Comparison of ENCODE assay signal across 8 cellular contexts in the genomic region with DNA sequence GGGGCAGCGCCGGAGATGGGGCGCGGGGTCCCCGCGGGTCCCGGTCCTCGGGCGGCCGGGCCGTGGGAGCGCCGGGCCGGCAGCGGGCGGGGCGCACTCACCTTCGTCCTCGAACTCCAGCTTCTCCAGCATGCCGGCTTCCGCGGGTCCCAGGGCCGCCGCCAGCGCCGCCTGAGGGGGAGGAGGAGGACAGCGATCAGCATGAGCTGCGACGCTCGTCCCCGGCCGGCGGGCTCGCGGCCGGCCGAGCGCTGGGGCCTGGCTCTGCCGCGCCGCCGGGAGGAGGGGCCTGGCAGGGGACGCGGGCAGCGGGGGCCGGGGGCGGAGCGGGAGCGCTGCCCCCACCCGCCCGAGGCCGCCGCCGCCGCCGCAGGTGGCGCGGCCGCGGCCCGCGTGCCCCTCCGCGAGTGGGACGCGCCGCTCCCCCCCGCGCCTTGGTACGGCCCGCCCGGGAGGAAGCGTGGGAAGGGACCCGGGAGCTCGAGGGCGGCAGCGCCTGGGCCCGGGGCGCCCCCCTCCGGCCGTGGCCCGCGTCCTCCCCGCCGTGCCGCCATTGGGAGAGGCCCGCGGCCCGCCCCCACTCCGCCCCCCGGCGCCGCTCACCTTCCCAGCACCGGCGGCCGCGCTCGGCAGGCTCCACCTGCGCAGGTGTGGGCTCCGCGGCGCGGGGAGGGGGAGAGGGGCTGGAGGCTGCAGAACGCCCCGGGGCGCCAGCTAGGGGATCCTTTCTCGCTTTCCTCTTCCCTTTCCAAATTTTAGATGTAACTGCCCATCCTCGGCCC.
A peak's percentile ranks its signal among the peaks of the same experiment; 100 is the strongest.
DNase-seq lines count a peak whose midpoint lies in the region; ATAC-seq, FAIRE-seq and TF ChIP-seq lines count a peak whose summit lies in the region.

No MANE protein-coding gene starts in this region.

- peak overlapping the region; percentile 45 for H2AFZ ChIP-seq in keratinocyte (ENCODE audit: control insufficient read depth, low read length)

- no peak for TF ChIP-seq EP300 in A549 (IDR thresholded peaks at IDR 0.05)

- TF ChIP-seq CTCF in A549 (IDR thresholded peaks at IDR 0.05) (peak; percentile 82), activated B cell treated with CpG ODN at 0.5 μM for 24 hours (IDR thresholded peaks at IDR 0.05) (no peak), cardiac fibroblast (IDR thresholded peaks at IDR 0.05; ENCODE audit: low read depth, low read length) (no peak), keratinocyte (optimal IDR thresholded peaks at IDR 0.05 in 1 of 3, IDR thresholded peaks at IDR 0.05 in 1 of 3, conservative IDR thresholded peaks at IDR 0.05 in 1 of 3; ENCODE audit: extremely low read depth in 1 of 3, insufficient read depth in 2 of 3, low read length in 3 of 3) (peak in 1 of 3 experiments; percentile 68)

- dilution Hi-C loops in keratinocyte (cut with MboI; ENCODE audit: extremely low pct_ligation_motif_present, low sequenced_read_pairs) = no loop called here

- no peaks in the 10 kb centered on the region for H3K36me3 ChIP-seq in keratinocyte (ENCODE audit: control insufficient read depth in 2 of 2, extremely low read depth in 1 of 2, insufficient read depth in 2 of 2, low read length in 2 of 2)

- H3K27ac ChIP-seq in A549 (peak overlapping the region; percentile 94), keratinocyte (ENCODE audit: control insufficient read depth, insufficient read depth, low read length) (peak overlapping the region; percentile 73)

- H3K4me2 ChIP-seq in A549 = peak overlapping the region; percentile 78
- H3K4me2 ChIP-seq in keratinocyte (ENCODE audit: control insufficient read depth, extremely low read depth, insufficient read depth, low read depth, low read length) = peak overlapping the region; percentile 72

- intact Hi-C loops in activated B cell treated with CpG ODN at 0.5 μM for 24 hours (cut with micrococcal nuclease) = loop anchor here (1.0 to 10.0 kb wide), 14 partner anchors 65 to 1125 kb away; partner anchors contain the start of genes ACTR3B, CHPF2, GALNT11 and KMT2C

- CTCF ChIA-PET in A549 (lab: Yijun Ruan, JAX) = interaction anchor here (0.6 to 14.2 kb wide), 54 partner anchors 8 to 279 kb away, joined by 3 to 173 read pairs (median 5); no protein-coding TSS in a partner anchor
- CTCF ChIA-PET in activated B cell treated with CpG ODN at 0.5 μM for 24 hours (lab: Charles Lee) = interaction anchor here (0.9 to 3.1 kb wide), 10 partner anchors 9 to 279 kb away, joined by 3 to 21 read pairs (median 3); partner anchors contain the start of gene RHEB

- ATAC-seq in A549 (peak; percentile 91), HG02943 (IDR thresholded peaks at IDR 0.05; ENCODE audit: low read depth, unreplicated experiment) (peak; percentile 63), activated B cell treated with CpG ODN at 0.5 μM for 24 hours (ENCODE audit: low read depth) (peak; percentile 76)

- H4K20me1 ChIP-seq in keratinocyte (ENCODE audit: control insufficient read depth, extremely low read depth, insufficient read depth, low read length) = no peaks in the 10 kb centered on the region

- H3K4me3 Mint-ChIP-seq in activated B cell treated with CpG ODN at 0.5 μM for 24 hours = peak overlapping the region; percentile 96

- H3K27me3 Mint-ChIP-seq in activated B cell treated with CpG ODN at 0.5 μM for 24 hours = no peaks in the 10 kb centered on the region

- H3K4me1 ChIP-seq in A549 = peaks cover 27% of the 10 kb centered on the region
- peaks cover 5% of the 10 kb centered on the region for H3K4me1 ChIP-seq in keratinocyte (ENCODE audit: control insufficient read depth, extremely low read depth, insufficient read depth, low read length)

- peaks cover 39% of the 10 kb centered on the region for H3K79me2 ChIP-seq in keratinocyte (ENCODE audit: control insufficient read depth, insufficient read depth, low read length)

- H3K4me1 Mint-ChIP-seq in activated B cell treated with CpG ODN at 0.5 μM for 24 hours = peaks cover 15% of the 10 kb centered on the region

- 8% methylated on average over 14 of the region's 108 CpGs for WGBS in A549 (ENCODE audit: missing lambda C conversion rate)

- no peaks in the 10 kb centered on the region for H3K27me3 ChIP-seq in keratinocyte (ENCODE audit: control insufficient read depth, extremely low read depth, insufficient read depth, low read length)

- peaks cover 7% of the 10 kb centered on the region for H3K36me3 Mint-ChIP-seq in activated B cell treated with CpG ODN at 0.5 μM for 24 hours (ENCODE audit: low read depth)

- H3K9me3 ChIP-seq in A549 (no peaks in the 10 kb centered on the region; the same call in 2 of the 3 replicates), keratinocyte (ENCODE audit: control insufficient read depth, low read depth, low read length) (no peaks in the 10 kb centered on the region)

- H3K4me3 ChIP-seq in A549 (peak overlapping the region; percentile 91), cardiac fibroblast (replicated peaks in 1 of 2; ENCODE audit: low read depth in 2 of 2, low read length in 2 of 2) (peak overlapping the region; percentile 77 to 80), keratinocyte (ENCODE audit: control insufficient read depth in 2 of 3, extremely low read depth in 1 of 3, insufficient read depth in 2 of 3, low read depth in 1 of 3, low read length in 3 of 3) (peak overlapping the region; percentile 56 to 94 (median 93))

- H3K9me3 Mint-ChIP-seq in activated B cell treated with CpG ODN at 0.5 μM for 24 hours = peaks cover 2% of the 10 kb centered on the region

- peak overlapping the region; percentile 98 for H3K27ac Mint-ChIP-seq in activated B cell treated with CpG ODN at 0.5 μM for 24 hours

- FAIRE-seq in A549 (lab: Jason Lieb, UNC) (no peak), GM18507 (lab: Jason Lieb, UNC) (no peak), keratinocyte (lab: Jason Lieb, UNC) (no peak)

- POLR2A ChIA-PET in A549 (lab: Yijun Ruan, JAX) (interaction anchor here (0.6 to 1.9 kb wide), 13 partner anchors 19 to 126 kb away, joined by 3 to 8 read pairs (median 4); no protein-coding TSS in a partner anchor), activated B cell treated with CpG ODN at 0.5 μM for 24 hours (lab: Charles Lee) (interaction anchor here (0.6 to 3.0 kb wide), 16 partner anchors 10 to 1283 kb away, joined by 3 to 34 read pairs (median 3); partner anchors contain the start of genes NUB1, PRKAG2 and RHEB)

- no peaks in the 10 kb centered on the region for H3K9me1 ChIP-seq in keratinocyte (ENCODE audit: control insufficient read depth, extremely low read depth, insufficient read depth, low read length)

- H3K9ac ChIP-seq in keratinocyte (ENCODE audit: control insufficient read depth, extremely low read depth, insufficient read depth, low read length) = peak overlapping the region; percentile 81

- peak; percentile 32 to 62; a peak in 4 of 5 replicates for TF ChIP-seq RAD21 in A549 (conservative IDR thresholded peaks at IDR 0.05 in 1 of 2, IDR thresholded peaks at IDR 0.05 in 1 of 2)

- DNase-seq in A549 (ENCODE audit: low read depth in 1 of 2, low spot score in 1 of 2) (peak; percentile 49 to 77), GM18507 (ENCODE audit: extremely low spot score, insufficient read length, low read depth) (peak; percentile 59), NCI-H2081 treated with DMSO at 0.1 percent for 48 hours (lab: John Stamatoyannopoulos, UW) (peak; percentile 46), activated B cell treated with CpG ODN at 0.5 μM for 24 hours (peak; percentile 93), cardiac fibroblast (ENCODE audit: low read depth in 2 of 2) (peak; percentile 68 to 89), keratinocyte (ENCODE audit: low read depth, low spot score) (no peak)
- DNase-seq in stimulated activated CD4-positive, alpha-beta T cell treated with anti-CD3 and anti-CD28 coated beads, Interleukin-15, amount 100 ng/mL, for 24 hours = peak; percentile 89

- peak; percentile 46 for TF ChIP-seq POLR2A in A549 (IDR thresholded peaks at IDR 0.05; ENCODE audit: low read length)

TF ChIP-seq in A549, 52 proteins besides CTCF, POLR2A, EP300 and RAD21 (continues in another document):
- TF ChIP-seq JUN (IDR thresholded peaks at IDR 0.05) (peak in 1 of 2 experiments; percentile 75; a peak in 3 of 5 replicates), MYC (IDR thresholded peaks at IDR 0.05; ENCODE audit: borderline replicate concordance, low read length) (peak; percentile 43; the same call in 1 of the 2 replicates)
- TF ChIP-seq, protein P1, sequence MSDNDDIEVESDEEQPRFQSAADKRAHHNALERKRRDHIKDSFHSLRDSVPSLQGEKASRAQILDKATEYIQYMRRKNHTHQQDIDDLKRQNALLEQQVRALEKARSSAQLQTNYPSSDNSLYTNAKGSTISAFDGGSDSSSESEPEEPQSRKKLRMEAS (IDR thresholded peaks at IDR 0.05) = peak; percentile 51
- TF ChIP-seq, protein P2, sequence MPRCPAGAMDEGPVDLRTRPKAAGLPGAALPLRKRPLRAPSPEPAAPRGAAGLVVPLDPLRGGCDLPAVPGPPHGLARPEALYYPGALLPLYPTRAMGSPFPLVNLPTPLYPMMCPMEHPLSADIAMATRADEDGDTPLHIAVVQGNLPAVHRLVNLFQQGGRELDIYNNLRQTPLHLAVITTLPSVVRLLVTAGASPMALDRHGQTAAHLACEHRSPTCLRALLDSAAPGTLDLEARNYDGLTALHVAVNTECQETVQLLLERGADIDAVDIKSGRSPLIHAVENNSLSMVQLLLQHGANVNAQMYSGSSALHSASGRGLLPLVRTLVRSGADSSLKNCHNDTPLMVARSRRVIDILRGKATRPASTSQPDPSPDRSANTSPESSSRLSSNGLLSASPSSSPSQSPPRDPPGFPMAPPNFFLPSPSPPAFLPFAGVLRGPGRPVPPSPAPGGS (IDR thresholded peaks at IDR 0.05) = 0 out of 3 replicates have a peak, but pooled peaks have one; percentile 57
